11 cellular contexts compared by ENCODE assay signal in genomic region chr5:140403613-140404012, GRCh38. TPM values are rescaled to one million over a fixed set of nuclear protein-coding genes. Genes with fewer than 3 reads are reported as not detected.
A peak's percentile ranks its signal among the peaks of the same experiment; 100 is the strongest.
DNase-seq lines count a peak whose midpoint lies in the region; ATAC-seq, FAIRE-seq and TF ChIP-seq lines count a peak whose summit lies in the region.
"Had no signal": no experiment of that assay in that cellular context is flagged by ENCODE, and none has a peak within 500 bp of the region (broad histone marks: within the 10 kb centered on the region; RNA-seq: fewer than 3 reads in every experiment).

No MANE protein-coding gene starts in this region.

- H3K4me2 ChIP-seq in trophoblast cell (ENCODE audit: low read length), result no peak overlapping the region

- no peak overlapping the region for H2BK120ac ChIP-seq in trophoblast cell (ENCODE audit: insufficient read depth, low read length, poor library complexity)

- peaks cover 7% of the 10 kb centered on the region for H3K79me1 ChIP-seq in trophoblast cell (ENCODE audit: low read length)

- H3K4ac ChIP-seq in trophoblast cell (ENCODE audit: low read depth, low read length), result peak overlapping the region; percentile 94

- H3K36me3 ChIP-seq in CD8-positive, alpha-beta memory T cell (ENCODE audit: insufficient read depth, low read length), result peaks cover 7% of the 10 kb centered on the region
- peaks cover 2 to 3% of the 10 kb centered on the region in 2 experiments for H3K36me3 ChIP-seq in trophoblast cell (ENCODE audit: control insufficient read depth in 1 of 2, insufficient read depth in 2 of 2, low read length in 2 of 2)

- no peak overlapping the region for H3K27ac ChIP-seq in CD8-positive, alpha-beta memory T cell (ENCODE audit: low read depth, low read length)
- no peak overlapping the region for H3K27ac ChIP-seq in trophoblast cell (ENCODE audit: low read depth, low read length)

- peaks cover 0 to 2% of the 10 kb centered on the region in 2 donors for H3K27me3 Mint-ChIP-seq in CD8-positive, alpha-beta memory T cell

- no peaks in the 10 kb centered on the region for H3K9me3 Mint-ChIP-seq in CD8-positive, alpha-beta memory T cell

- no peak overlapping the region for H4K91ac ChIP-seq in trophoblast cell (ENCODE audit: low read depth, low read length)

- H3K18ac ChIP-seq in trophoblast cell (ENCODE audit: low read length), result no peak overlapping the region

- H2AK5ac ChIP-seq in trophoblast cell (ENCODE audit: low read length), result no peak overlapping the region

- no peak overlapping the region for H2BK12ac ChIP-seq in trophoblast cell (ENCODE audit: low read length)

- no peak for DNase-seq in CD8-positive, alpha-beta memory T cell
- DNase-seq in NB4 (ENCODE audit: low read depth) (no peak), epithelial cell of proximal tubule (ENCODE audit: low read depth) (no peak), trophoblast cell (no peak), urothelium cell line (ENCODE audit: low spot score) (no peak), NCI-H1436 treated with DMSO at 0.1 percent for 48 hours (lab: John Stamatoyannopoulos, UW) (no peak)
- DNase-seq: activated CD4-positive, alpha-beta T cell treated with anti-CD3 and anti-CD28 coated beads, Interleukin-2, amount 50 U/mL, for 4 hours; midbrain had no signal

- H3K27ac Mint-ChIP-seq in CD8-positive, alpha-beta memory T cell, result peak overlapping the region in 4 of 8 donors; percentile 56 to 88 (median 64)

- POLR2A ChIA-PET in CD8-positive, alpha-beta memory T cell (lab: Charles Lee), result no interaction called here

- no peak overlapping the region for H3K23ac ChIP-seq in trophoblast cell (ENCODE audit: low read length)

- CTCF ChIA-PET in CD8-positive, alpha-beta memory T cell (lab: Charles Lee), result no interaction called here

- peaks cover 47 to 59% (median 53%) of the 10 kb centered on the region in 3 donors for H3K4me1 Mint-ChIP-seq in CD8-positive, alpha-beta memory T cell

- peaks cover 22% of the 10 kb centered on the region for H3K79me2 ChIP-seq in trophoblast cell (ENCODE audit: control insufficient read depth, insufficient read depth, low read length, poor library complexity)

- no peak for TF ChIP-seq POLR2A in NB4 (IDR thresholded peaks at IDR 0.05; ENCODE audit: extremely low read depth, insufficient read length)

- H2BK5ac ChIP-seq in trophoblast cell (ENCODE audit: low read depth, low read length, poor library complexity), result no peak overlapping the region

- H3K4me3 ChIP-seq in CD8-positive, alpha-beta memory T cell (ENCODE audit: low read length), result peak overlapping the region; percentile 90
- peak overlapping the region; percentile 99 for H3K4me3 ChIP-seq in NB4 (ENCODE audit: low read depth, low read length)
- H3K4me3 ChIP-seq in epithelial cell of proximal tubule (ENCODE audit: low read depth, low read length), result peak overlapping the region; percentile 96
- no peak overlapping the region for H3K4me3 ChIP-seq in trophoblast cell (ENCODE audit: low read depth, low read length)

- no peaks in the 10 kb centered on the region for H3K27me3 ChIP-seq in CD8-positive, alpha-beta memory T cell (ENCODE audit: insufficient read depth, low read length, poor library complexity, severe bottlenecking)
- no peaks in the 10 kb centered on the region for H3K27me3 ChIP-seq in trophoblast cell (ENCODE audit: insufficient read depth, low read length)

- H4K8ac ChIP-seq in trophoblast cell (ENCODE audit: low read depth, low read length), result no peak overlapping the region

- no peak overlapping the region for H3K9ac ChIP-seq in trophoblast cell (ENCODE audit: low read length)

- H3K4me3 Mint-ChIP-seq in CD8-positive, alpha-beta memory T cell, result no peak overlapping the region

- no peak for ATAC-seq in GM21367 (IDR thresholded peaks at IDR 0.05; ENCODE audit: unreplicated experiment)
- no peak for ATAC-seq in GM19324 (IDR thresholded peaks at IDR 0.05; ENCODE audit: low FRiP score, unreplicated experiment)

- no peak for TF ChIP-seq CTCF in NB4 (IDR thresholded peaks at IDR 0.05; ENCODE audit: low read depth, low read length)
- no peak for TF ChIP-seq CTCF in epithelial cell of proximal tubule (conservative IDR thresholded peaks at IDR 0.05; ENCODE audit: low read depth, low read length)

- no peak overlapping the region for H2AFZ ChIP-seq in trophoblast cell (ENCODE audit: insufficient read depth, low read length, poor library complexity)

- H3K4me1 ChIP-seq in CD8-positive, alpha-beta memory T cell (ENCODE audit: insufficient read depth, low read length), result peaks cover 48% of the 10 kb centered on the region
- H3K4me1 ChIP-seq in trophoblast cell (ENCODE audit: control insufficient read depth in 1 of 2, insufficient read depth in 2 of 2, low read length in 2 of 2), result no peaks in the 10 kb centered on the region

- H3K14ac ChIP-seq in trophoblast cell (ENCODE audit: low read length), result no peak overlapping the region

- WGBS in trophoblast cell (ENCODE audit: extremely low coverage, insufficient coverage, insufficient read length), result no CpG with 5 or more reads among the region's 5 CpGs

- no peak overlapping the region for H4K12ac ChIP-seq in trophoblast cell (ENCODE audit: low read depth, low read length)

- H3K36me3 Mint-ChIP-seq in CD8-positive, alpha-beta memory T cell, result peaks cover 0 to 28% (median 1%) of the 10 kb centered on the region in 3 donors

- no peak for FAIRE-seq in urothelium cell line (lab: Jason Lieb, UNC)
- FAIRE-seq: G401.6 had no signal

- H3K9me3 ChIP-seq in CD8-positive, alpha-beta memory T cell (ENCODE audit: low read length), result no peaks in the 10 kb centered on the region
- no peaks in the 10 kb centered on the region for H3K9me3 ChIP-seq in trophoblast cell (ENCODE audit: insufficient read depth, low read depth, low read length)

RNA-seq across cellular contexts. Expression of gene ANKHD1, which starts 2.0 kb away (rescaled TPM):
- 100 to 1,000 TPM; 100 to 107 TPM for total RNA-seq in CD8-positive, alpha-beta memory T cell
- polyA plus RNA-seq in CD8-positive, alpha-beta memory T cell, result 88.6 TPM
- 28.4 and 32.6 TPM in 2 replicates for total RNA-seq in epithelial cell of proximal tubule
- polyA plus RNA-seq in trophoblast cell (2013), result 64.6 and 66.7 TPM in 2 replicates

RNA-seq across cellular contexts. Expression of gene SLC4A9, which starts 43.6 kb away (rescaled TPM):
- total RNA-seq in CD8-positive, alpha-beta memory T cell, result not detected
- polyA plus RNA-seq in CD8-positive, alpha-beta memory T cell, result not detected
- not detected in 2 replicates for total RNA-seq in epithelial cell of proximal tubule
- not detected in 2 replicates for polyA plus RNA-seq in trophoblast cell (2013)

RNA-seq across cellular contexts. Expression of gene HBEGF, which starts 57.2 kb away (rescaled TPM):
- total RNA-seq in CD8-positive, alpha-beta memory T cell, result 1 to 10 TPM; 2.1 TPM
- not detected for polyA plus RNA-seq in CD8-positive, alpha-beta memory T cell
- 25.0 and 25.6 TPM in 2 replicates for total RNA-seq in epithelial cell of proximal tubule
- polyA plus RNA-seq in trophoblast cell (2013), result 15.7 and 18.8 TPM in 2 replicates
